ENCODE assay signal across 13 cellular contexts in genomic region chr2:203690110-203691047, GRCh38. TPM values are rescaled to one million over a fixed set of nuclear protein-coding genes. Genes with fewer than 3 reads are reported as not detected.
DNase-seq lines count a peak whose midpoint lies in the region; ATAC-seq, FAIRE-seq and TF ChIP-seq lines count a peak whose summit lies in the region.
"Had no signal": no experiment of that assay in that cellular context is flagged by ENCODE, and none has a peak within 500 bp of the region (broad histone marks: within the 10 kb centered on the region; RNA-seq: fewer than 3 reads in every experiment).

No MANE protein-coding gene starts in this region.

- H2AFZ ChIP-seq in GM12878 (ENCODE audit: control insufficient read depth, low read depth, low read length) (no peak overlapping the region), neural progenitor cell (replicated peaks) (no peak overlapping the region)

- H3K27ac Mint-ChIP-seq in neural progenitor cell: peak overlapping the region; percentile 43
- H3K27ac Mint-ChIP-seq: T-helper 17 cell had no signal

- no peaks in the 10 kb centered on the region for H3F3A ChIP-seq in neural progenitor cell (ENCODE audit: low read depth)

- H3K4me3 Mint-ChIP-seq in neural progenitor cell: no peak overlapping the region
- H3K4me3 Mint-ChIP-seq: T-helper 17 cell had no signal

- no peaks in the 10 kb centered on the region for H3K36me3 Mint-ChIP-seq in neural progenitor cell

- ATAC-seq in GM18907 (IDR thresholded peaks at IDR 0.05; ENCODE audit: unreplicated experiment): peak; percentile 35
- peak; percentile 35 for ATAC-seq in HG02943 (IDR thresholded peaks at IDR 0.05; ENCODE audit: low read depth, unreplicated experiment)
- ATAC-seq in GM12878: peak; percentile 57
- ATAC-seq in HG02870 (IDR thresholded peaks at IDR 0.05; ENCODE audit: unreplicated experiment): no peak
- ATAC-seq: T-helper 17 cell had no signal

- CTCF ChIA-PET in GM12878 (lab: Yijun Ruan, JAX): no interaction called here

- no peak for TF ChIP-seq RAD21 in GM12878 (IDR thresholded peaks at IDR 0.05; ENCODE audit: insufficient read depth, low read depth, low read length)

- H3K27me3 Mint-ChIP-seq in neural progenitor cell (ENCODE audit: insufficient read depth, low read depth): no peaks in the 10 kb centered on the region
- H3K27me3 Mint-ChIP-seq: T-helper 17 cell had no signal

- 78% methylated on average over 9 of the region's 9 CpGs for WGBS in GM12878 (ENCODE audit: insufficient coverage, insufficient replicate concordance, low lambda C conversion rate, missing lambda C conversion rate)

- intact Hi-C loops in GM12878 (cut with micrococcal nuclease; ENCODE audit: unreplicated experiment): no loop called here

- no peaks in the 10 kb centered on the region for H3K79me2 ChIP-seq in GM12878 (ENCODE audit: control insufficient read depth, insufficient read depth, low read length)
- H3K79me2 ChIP-seq in neural progenitor cell (ENCODE audit: low read depth): no peaks in the 10 kb centered on the region

- POLR2A ChIA-PET in GM12878 (lab: Charles Lee): no interaction called here

- H3K9ac ChIP-seq in GM12878 (ENCODE audit: control insufficient read depth, insufficient read depth, low read length) (no peak overlapping the region), neural progenitor cell (no peak overlapping the region)

- SMC1A ChIA-PET in GM12878 (lab: Charles Lee; ENCODE audit: uncharacterized antibody, unreplicated experiment): interaction anchor here (0.8 kb wide), 2 partner anchors 9 to 329 kb away, joined by 3 read pairs; no protein-coding TSS in a partner anchor

- peaks cover 61% of the 10 kb centered on the region for H3K4me1 Mint-ChIP-seq in neural progenitor cell

- no peak for DNase-seq in GM12878 (ENCODE audit: low read depth, low spot score)
- DNase-seq in neural progenitor cell (ENCODE audit: low spot score): no peak
- DNase-seq in hepatic stellate cell (ENCODE audit: low spot score): no peak
- no peak for DNase-seq in Peyer's patch
- no peak for DNase-seq in LoVo (ENCODE audit: low spot score)
- DNase-seq: EL, NCI-H2227 treated with DMSO at 0.1 percent for 48 hours, T-helper 17 cell had no signal

- H3K9me3 ChIP-seq in GM12878 (replicated peaks; ENCODE audit: control insufficient read depth, insufficient read depth, low read length) (no peaks in the 10 kb centered on the region), neural progenitor cell (ENCODE audit: low read depth) (no peaks in the 10 kb centered on the region), Peyer's patch (no peaks in the 10 kb centered on the region)

- no peaks in the 10 kb centered on the region for H3K9me3 Mint-ChIP-seq in neural progenitor cell

- H3K27ac ChIP-seq in GM12878 (ENCODE audit: control insufficient read depth, insufficient read depth): no peak overlapping the region
- no peak overlapping the region for H3K27ac ChIP-seq in neural progenitor cell
- no peak overlapping the region for H3K27ac ChIP-seq in Peyer's patch

- no peak overlapping the region for H3K4me3 ChIP-seq in GM12878
- no peak overlapping the region for H3K4me3 ChIP-seq in neural progenitor cell
- no peak overlapping the region for H3K4me3 ChIP-seq in Peyer's patch
- H3K4me3 ChIP-seq: coronary artery had no signal

- no peak for TF ChIP-seq POLR2A in GM12878 (IDR thresholded peaks at IDR 0.05; ENCODE audit: low read depth, low read length)
- no peak for TF ChIP-seq POLR2A in Peyer's patch (IDR thresholded peaks at IDR 0.05)

- in situ Hi-C loops in GM12878 (cut with MboI): no loop called here

- no TSS peak for BruUV-seq in GM12878 (replicated peaks; lab: Mats Ljungman, UMichigan)

- RAD21 ChIA-PET in GM12878 (lab: Charles Lee; ENCODE audit: unreplicated experiment): no interaction called here

- no peak for FAIRE-seq in GM12878 (lab: Jason Lieb, UNC)

- H3K4me1 ChIP-seq in GM12878 (ENCODE audit: control insufficient read depth, insufficient read depth, low read length) (peaks cover 26% of the 10 kb centered on the region), neural progenitor cell (peaks cover 7% of the 10 kb centered on the region), Peyer's patch (peaks cover 0 to 12% (median 0%) of the 10 kb centered on the region in 4 donors)

- TF ChIP-seq EP300 in GM12878 (IDR thresholded peaks at IDR 0.05; ENCODE audit: borderline replicate concordance in 1 of 2, control insufficient read depth in 1 of 2, low read depth in 2 of 2, low read length in 2 of 2): no peak

- no peaks in the 10 kb centered on the region for H4K20me1 ChIP-seq in GM12878 (ENCODE audit: control insufficient read depth, insufficient read depth)
- no peaks in the 10 kb centered on the region for H4K20me1 ChIP-seq in neural progenitor cell (ENCODE audit: low read depth)

- H3K27me3 ChIP-seq in GM12878 (replicated peaks in 1 of 2; ENCODE audit: control insufficient read depth in 2 of 2, insufficient read depth in 2 of 2, low read length in 1 of 2): no peaks in the 10 kb centered on the region
- no peaks in the 10 kb centered on the region for H3K27me3 ChIP-seq in neural progenitor cell
- no peaks in the 10 kb centered on the region for H3K27me3 ChIP-seq in Peyer's patch

- H3K36me3 ChIP-seq in GM12878 (ENCODE audit: control insufficient read depth in 2 of 2, insufficient read depth in 2 of 2, low read length in 1 of 2): no peaks in the 10 kb centered on the region
- H3K36me3 ChIP-seq in neural progenitor cell: no peaks in the 10 kb centered on the region
- H3K36me3 ChIP-seq in Peyer's patch: no peaks in the 10 kb centered on the region

- H3K4me2 ChIP-seq in GM12878 (ENCODE audit: control insufficient read depth, insufficient read depth) (peak overlapping the region; percentile 47; the same call in 1 of the 2 replicates), neural progenitor cell (no peak overlapping the region)

- TF ChIP-seq CTCF in GM12878 (IDR thresholded peaks at IDR 0.05 in 2 of 3, conservative IDR thresholded peaks at IDR 0.05 in 1 of 3; ENCODE audit: control insufficient read depth in 2 of 3, extremely low read depth in 1 of 3, insufficient read depth in 1 of 3, low read depth in 3 of 3, low read length in 3 of 3) (no peak), neural progenitor cell (IDR thresholded peaks at IDR 0.05) (no peak), Peyer's patch (IDR thresholded peaks at IDR 0.05) (no peak)

TF ChIP-seq in GM12878, 131 proteins besides CTCF, POLR2A, EP300 and RAD21 (continues in another document):
- TF ChIP-seq USF1 (IDR thresholded peaks at IDR 0.05; ENCODE audit: borderline replicate concordance, extremely low read length, insufficient read depth, low read depth, low read length) (no peak), RUNX3 (IDR thresholded peaks at IDR 0.05; ENCODE audit: low read length) (0 out of 2 replicates have a peak, but pooled peaks have one; percentile 20), DPF2 (IDR thresholded peaks at IDR 0.05) (no peak), ZBTB33 (IDR thresholded peaks at IDR 0.05) (no peak), YY1 (IDR thresholded peaks at IDR 0.05; ENCODE audit: low read depth, low read length) (no peak)

RNA-seq across cellular contexts. Expression of gene CD28, which starts 16.1 kb away (rescaled TPM):
- not detected in 2 replicates for total RNA-seq in GM12878 (2013; cell fraction: nucleolus; rRNA removed)
- total RNA-seq in GM12878 (2014; rRNA removed): not detected in 2 replicates
- 0.04 TPM in 1 of 2 replicates, not detected in the other for total RNA-seq in GM12878 (2014; rRNA removed; fragmentation: Illumina TruSeq; extraction: Trizol)
- 0.16 and 0.23 TPM in 2 replicates for total RNA-seq in GM12878 (2021)
- 0.81 TPM for polyA plus RNA-seq in GM12878 (2011; ENCODE audit: low read depth)
- polyA plus RNA-seq in GM12878 (2011; rRNA removed): 0.01 TPM in 1 of 2 replicates, not detected in the other
- 0.01 and 0.02 TPM in 2 replicates for polyA plus RNA-seq in GM12878 (2011; cell fraction: cytosol; rRNA removed)
- polyA plus RNA-seq in GM12878 (2011; cell fraction: nucleus; rRNA removed): not detected in 2 replicates
- polyA plus RNA-seq in GM12878 (2012): 0.16 and 0.38 TPM in 2 replicates
- polyA plus RNA-seq in GM12878 (2014; fragmentation: Illumina TruSeq; extraction: Trizol): 0.03 TPM in 2 replicates
- polyA plus RNA-seq in GM12878 (2014; fragmentation: Nextera tagmentation; extraction: Ambion mirVana): not detected
- polyA plus RNA-seq in GM12878 (2014; rRNA removed): 0.03 TPM in 1 of 2 replicates, not detected in the other
- polyA plus RNA-seq in GM12878 (2016; fragmentation: Nextera tagmentation; extraction: Ambion mirVana): not detected
- polyA minus RNA-seq in GM12878 (2011; rRNA and poly(A)+ RNA removed): 0.10 TPM in 1 of 2 replicates, not detected in the other
- polyA minus RNA-seq in GM12878 (2011; cell fraction: cytosol; rRNA and poly(A)+ RNA removed): not detected in 2 replicates
- not detected in 2 replicates for polyA minus RNA-seq in GM12878 (2011; cell fraction: nucleus; rRNA and poly(A)+ RNA removed)
- total RNA-seq in neural progenitor cell (ENCODE audit: low replicate concordance): not detected in 2 replicates
- total RNA-seq in Peyer's patch: 1 to 10 TPM in 1 of 4 donors, under 1 TPM in 3; 0.53 to 5.0 (median 0.76) TPM
- total RNA-seq: kidney epithelial cell had no signal
